In the genomic region with DNA sequence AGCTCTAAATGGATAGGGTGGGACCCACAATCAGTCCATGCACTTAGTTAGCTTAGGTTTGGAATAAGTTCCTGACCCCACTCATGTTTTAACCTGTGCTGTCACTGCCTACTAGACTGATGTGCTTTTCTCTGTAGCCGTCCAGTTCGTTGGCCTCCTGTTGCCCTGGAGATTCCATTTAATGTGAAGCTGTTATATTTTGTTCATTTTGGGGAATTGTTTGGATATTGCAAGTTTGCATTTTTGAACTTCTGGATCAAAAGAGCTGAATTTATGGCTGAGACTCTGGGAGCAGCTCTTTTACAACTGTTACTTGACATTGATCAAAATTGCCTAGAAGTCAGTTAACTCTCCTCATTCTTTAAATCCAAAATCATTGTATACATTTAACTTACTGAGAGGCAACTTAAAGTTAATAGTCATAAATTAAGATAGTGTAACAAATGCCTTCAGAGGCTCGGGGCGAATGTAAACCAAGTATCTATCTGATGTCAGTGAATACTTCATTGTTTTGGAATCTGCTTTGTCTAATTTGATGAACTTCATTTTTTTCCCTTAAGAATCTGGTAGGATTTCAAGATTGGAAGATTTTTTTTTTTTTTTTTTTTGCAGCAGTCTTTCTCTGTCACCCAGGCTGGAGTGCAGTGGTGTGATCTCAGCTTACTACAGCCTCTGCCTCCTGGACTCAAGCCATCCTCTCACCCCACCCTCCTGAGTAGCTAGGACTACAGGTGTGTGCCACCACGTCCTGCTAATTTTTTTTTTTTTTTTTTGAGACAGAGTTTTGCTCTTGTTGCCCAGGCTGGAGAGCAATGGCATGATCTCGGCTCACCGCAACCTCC, we compare ENCODE assay signal across 20 cellular contexts. TPM values are rescaled to one million over a fixed set of nuclear protein-coding genes. Genes with fewer than 3 reads are reported as not detected.
A peak's percentile ranks its signal among the peaks of the same experiment; 100 is the strongest.
DNase-seq lines count a peak whose midpoint lies in the region; ATAC-seq, FAIRE-seq and TF ChIP-seq lines count a peak whose summit lies in the region.
"Had no signal": no experiment of that assay in that cellular context is flagged by ENCODE, and none has a peak within 500 bp of the region (broad histone marks: within the 10 kb centered on the region; RNA-seq: fewer than 3 reads in every experiment).

No MANE protein-coding gene starts in this region.

- H2AFZ ChIP-seq in K562 (ENCODE audit: low read depth, low read length), result no peak overlapping the region
- H2AFZ ChIP-seq in mesenchymal stem cell (ENCODE audit: low read depth, low read length), result no peak overlapping the region

- no peaks in the 10 kb centered on the region for H4K20me1 ChIP-seq in K562 (replicated peaks; ENCODE audit: control insufficient read depth, insufficient read depth, low read length)

- H2BK12ac ChIP-seq in mesenchymal stem cell (ENCODE audit: low read length in 2 of 2), result no peak overlapping the region

- H3K27me3 ChIP-seq in AG04450 (ENCODE audit: control insufficient read depth, insufficient read depth, low read length), result no peaks in the 10 kb centered on the region
- H3K27me3 ChIP-seq in HUES6 (ENCODE audit: control insufficient read depth, insufficient read depth, low read length), result no peaks in the 10 kb centered on the region
- H3K27me3 ChIP-seq in K562 (ENCODE audit: control insufficient read depth in 2 of 2, insufficient read depth in 2 of 2, low read length in 2 of 2), result no peaks in the 10 kb centered on the region
- H3K27me3 ChIP-seq in mesenchymal stem cell (ENCODE audit: control insufficient read depth in 1 of 2, insufficient read depth in 1 of 2, low read length in 2 of 2), result no peaks in the 10 kb centered on the region
- H3K27me3 ChIP-seq: SJCRH30 had no signal

- no peak overlapping the region for H3K4ac ChIP-seq in mesenchymal stem cell (ENCODE audit: low read depth in 1 of 2, low read length in 2 of 2)

- in situ Hi-C loops in K562 (cut with MboI), result no loop called here

- POLR2A ChIA-PET in AG04450 (lab: Yijun Ruan, JAX) (interaction anchor here (0.9 to 1.0 kb wide), 2 partner anchors 15 to 71 kb away, joined by 3 read pairs; a partner anchor contains a TSS), K562 (lab: Yijun Ruan, JAX) (interaction anchor here (0.7 kb wide), 2 partner anchors 17 to 21 kb away, joined by 3 to 4 read pairs; no protein-coding TSS in a partner anchor)

- no peak overlapping the region for H2BK5ac ChIP-seq in mesenchymal stem cell (ENCODE audit: low read depth, low read length, poor library complexity, severe bottlenecking)

- intact Hi-C loops in K562 (cut with micrococcal nuclease), result no loop called here

- no peak for TF ChIP-seq POLR2A in K562 (conservative IDR thresholded peaks at IDR 0.05)

- H3K9ac ChIP-seq in HUES6 (ENCODE audit: low read length) (no peak overlapping the region), K562 (ENCODE audit: insufficient read depth in 1 of 2, low read depth in 2 of 2, low read length in 2 of 2) (no peak overlapping the region), mesenchymal stem cell (ENCODE audit: low read length) (no peak overlapping the region)
- H3K9ac ChIP-seq: KMS-11 had no signal

- no peak for TF ChIP-seq RAD21 in K562 (CRISPR knock-in tag; conservative IDR thresholded peaks at IDR 0.05 in 1 of 2, IDR thresholded peaks at IDR 0.05 in 1 of 2)

- H3K23ac ChIP-seq in mesenchymal stem cell (ENCODE audit: low read length in 2 of 2), result no peak overlapping the region

- 87% methylated on average over 6 of the region's 7 CpGs for WGBS in K562 (ENCODE audit: insufficient coverage, low coverage, missing lambda C conversion rate)
- WGBS in mesenchymal stem cell, result 69% methylated on average over 7 of the region's 7 CpGs

- H3K14ac ChIP-seq in mesenchymal stem cell (ENCODE audit: low read length in 2 of 2), result no peak overlapping the region

- no peaks in the 10 kb centered on the region for H3K79me2 ChIP-seq in K562 (ENCODE audit: control insufficient read depth, insufficient read depth, low read length)

- CTCF ChIA-PET in AG04450 (lab: Charles Lee) (no interaction called here), K562 (lab: Yijun Ruan, JAX; ENCODE audit: low intra/inter-chr PET ratio) (interaction anchor here (0.6 kb wide), 1 partner anchor 9 kb away, joined by 5 read pairs; no protein-coding TSS in a partner anchor)

- peaks cover 8% of the 10 kb centered on the region for H3K79me1 ChIP-seq in mesenchymal stem cell (replicated peaks; ENCODE audit: low read length, poor library complexity, severe bottlenecking)

- no peak overlapping the region for H4K91ac ChIP-seq in mesenchymal stem cell (ENCODE audit: low read length)

- H3K27ac ChIP-seq in AG04450 (ENCODE audit: low read depth, low read length) (peak overlapping the region; percentile 48), HUES6 (ENCODE audit: low read depth, low read length) (0 out of 2 replicates have a peak overlapping the region, but pooled peaks have one; percentile 41), K562 (ENCODE audit: extremely low read depth, low read depth, low read length) (no peak overlapping the region), mesenchymal stem cell (ENCODE audit: low read length, poor library complexity, severe bottlenecking) (no peak overlapping the region)
- H3K27ac ChIP-seq: KMS-11, SJCRH30 had no signal

- no peak overlapping the region for H2BK120ac ChIP-seq in mesenchymal stem cell (ENCODE audit: low read depth, low read length)

- no peak for TF ChIP-seq CTCF in AG04450 (IDR thresholded peaks at IDR 0.05; ENCODE audit: low read depth, low read length)
- TF ChIP-seq CTCF in K562 (IDR thresholded peaks at IDR 0.05 in 2 of 3, conservative IDR thresholded peaks at IDR 0.05 in 1 of 3; ENCODE audit: insufficient read depth in 2 of 3, low read depth in 1 of 3, low read length in 3 of 3), result no peak

- peak; percentile 29 for FAIRE-seq in K562 (lab: Jason Lieb, UNC)
- FAIRE-seq: GM12891, H1 had no signal

- no peak overlapping the region for H3K18ac ChIP-seq in mesenchymal stem cell (ENCODE audit: low read depth in 1 of 2, low read length in 2 of 2)

- no TSS peak for BruUV-seq in K562 (replicated peaks; lab: Mats Ljungman, UMichigan)

- no peak overlapping the region for H4K8ac ChIP-seq in mesenchymal stem cell (ENCODE audit: low read length)

- no peaks in the 10 kb centered on the region for H3K9me1 ChIP-seq in K562 (ENCODE audit: control insufficient read depth, insufficient read depth, low read length)

- no peak overlapping the region for H3K4me2 ChIP-seq in K562 (ENCODE audit: insufficient read depth, low read length)
- no peak overlapping the region for H3K4me2 ChIP-seq in mesenchymal stem cell (ENCODE audit: low read length, poor library complexity, severe bottlenecking)
- H3K4me2 ChIP-seq: KMS-11 had no signal

- ATAC-seq in K562 (no peak), HG03457 (IDR thresholded peaks at IDR 0.05; ENCODE audit: unreplicated experiment) (no peak)
- ATAC-seq: HCT116, Panc1 had no signal

- DNase-seq in AG04450 (ENCODE audit: low read depth, low spot score) (no peak), K562 (ENCODE audit: extremely low read depth in 1 of 4, low spot score in 3 of 4) (no peak), mesenchymal stem cell (peak; percentile 26), NCI-H446 (lab: John Stamatoyannopoulos, UW) (no peak)
- DNase-seq in effector CD8-positive, alpha-beta T cell (lab: John Stamatoyannopoulos, UW), result no peak
- DNase-seq: CD4-positive, CD25-positive, alpha-beta regulatory T cell; DMS79 treated with DMSO at 0.1 percent for 48 hours; NCI-H1105 treated with DMSO at 0.1 percent for 48 hours; NCI-H2029 treated with DMSO at 0.1 percent for 48 hours; NCI-H226; NCI-H524; NCI-H774; SJCRH30 had no signal

- peaks cover 32% of the 10 kb centered on the region for H3K36me3 ChIP-seq in HUES6 (ENCODE audit: control insufficient read depth, insufficient read depth, low read length)
- peaks cover 28% of the 10 kb centered on the region; the same call in 2 of the 3 replicates for H3K36me3 ChIP-seq in K562 (ENCODE audit: control insufficient read depth, insufficient read depth, low read length)
- peaks cover 12 to 70% of the 10 kb centered on the region in 2 experiments for H3K36me3 ChIP-seq in mesenchymal stem cell (ENCODE audit: control insufficient read depth in 1 of 2, insufficient read depth in 2 of 2, low read depth in 1 of 2, low read length in 2 of 2)

- H3K4me1 ChIP-seq in HUES6 (ENCODE audit: control insufficient read depth, insufficient read depth, low read length) (no peaks in the 10 kb centered on the region), K562 (replicated peaks in 1 of 2; ENCODE audit: control insufficient read depth in 2 of 2, insufficient read depth in 2 of 2, low read length in 2 of 2) (no peaks in the 10 kb centered on the region), mesenchymal stem cell (ENCODE audit: control insufficient read depth, insufficient read depth, low read depth, low read length) (no peaks in the 10 kb centered on the region)
- H3K4me1 ChIP-seq: SJCRH30 had no signal

- TF ChIP-seq EP300 in K562 (IDR thresholded peaks at IDR 0.05; ENCODE audit: low read length), result no peak

- H3K9me3 ChIP-seq in AG04450 (ENCODE audit: control insufficient read depth, insufficient read depth, low read length) (no peaks in the 10 kb centered on the region), HUES6 (ENCODE audit: control insufficient read depth, insufficient read depth, low read depth, low read length) (no peaks in the 10 kb centered on the region), K562 (replicated peaks; ENCODE audit: control insufficient read depth, insufficient read depth, low read depth, low read length) (no peaks in the 10 kb centered on the region), mesenchymal stem cell (ENCODE audit: control insufficient read depth, low read length) (no peaks in the 10 kb centered on the region)
- H3K9me3 ChIP-seq: SJCRH30 had no signal

- no peak overlapping the region for H2AK5ac ChIP-seq in mesenchymal stem cell (ENCODE audit: low read length, severe bottlenecking)

- H3K4me3 ChIP-seq in AG04450 (ENCODE audit: low read depth, low read length), result no peak overlapping the region
- no peak overlapping the region for H3K4me3 ChIP-seq in HUES6 (ENCODE audit: low read depth, low read length)
- no peak overlapping the region for H3K4me3 ChIP-seq in K562
- no peak overlapping the region for H3K4me3 ChIP-seq in mesenchymal stem cell (ENCODE audit: insufficient read depth in 1 of 2, low read depth in 1 of 2, low read length in 2 of 2)
- H3K4me3 ChIP-seq: SJCRH30 had no signal

- H2BK15ac ChIP-seq in mesenchymal stem cell (ENCODE audit: low read depth, poor library complexity, severe bottlenecking), result no peak overlapping the region

RNA-seq across cellular contexts. Expression of a gene that starts 38.1 kb away (rescaled TPM):
- 4.5 and 5.5 TPM in 2 replicates for polyA plus RNA-seq in AG04450 (2011; rRNA removed)
- polyA minus RNA-seq in AG04450 (2011; rRNA and poly(A)+ RNA removed), result 6.7 and 9.8 TPM in 2 replicates
- 9.2 and 21.8 TPM in 2 replicates for total RNA-seq in K562 (2011; cell fraction: chromatin; rRNA removed; ENCODE audit: low replicate concordance)
- 5.7 and 6.7 TPM in 2 replicates for total RNA-seq in K562 (2011; cell fraction: nucleolus; rRNA removed)
- 12.9 and 23.4 TPM in 2 replicates for total RNA-seq in K562 (2011; cell fraction: nucleoplasm; rRNA removed)
- 1.7 and 2.9 TPM in 2 replicates for total RNA-seq in K562 (2014; rRNA removed)
- 5.1 and 6.1 TPM in 2 replicates for total RNA-seq in K562 (2014; rRNA removed; fragmentation: Illumina TruSeq; extraction: Trizol)
- 4.5 and 5.0 TPM in 2 replicates for total RNA-seq in K562 (2015; rRNA removed; fragmentation: Illumina TruSeq; extraction: Trizol)
- 4.0 and 4.4 TPM in 2 replicates for total RNA-seq in K562 (2021)
- polyA plus RNA-seq in K562 (2011; rRNA removed), result 3.5 and 3.6 TPM in 2 replicates
- polyA plus RNA-seq in K562 (2011; cell fraction: cytosol; rRNA removed), result 0.60 and 1.3 TPM in 2 replicates
- 2.5 and 3.0 TPM in 2 replicates for polyA plus RNA-seq in K562 (2011; cell fraction: nucleus; rRNA removed)
- polyA plus RNA-seq in K562 (2012), result 1.7 and 2.4 TPM in 2 replicates
- polyA plus RNA-seq in K562 (2014; fragmentation: Illumina TruSeq; extraction: Trizol), result 2.4 and 2.8 TPM in 2 replicates
- polyA plus RNA-seq in K562 (2014; fragmentation: Nextera tagmentation; extraction: Ambion mirVana), result 1 to 10 TPM; 1.6 to 1.8 TPM
- polyA plus RNA-seq in K562 (2014; rRNA removed), result 2.9 and 3.1 TPM in 2 replicates
- 8.2 and 10.7 TPM in 2 replicates for polyA minus RNA-seq in K562 (2011; rRNA and poly(A)+ RNA removed)
- 1.8 and 3.1 TPM in 2 replicates for polyA minus RNA-seq in K562 (2011; cell fraction: cytosol; rRNA and poly(A)+ RNA removed)
- polyA minus RNA-seq in K562 (2011; cell fraction: nucleus; rRNA and poly(A)+ RNA removed), result 5.7 and 9.3 TPM in 2 replicates
- 8.0 TPM for polyA plus RNA-seq in mesenchymal stem cell (2013, experiment 1 of 2)
- 8.1 TPM for polyA plus RNA-seq in mesenchymal stem cell (2013, experiment 2 of 2)

RNA-seq across cellular contexts. Expression of a gene that starts 57.9 kb away (rescaled TPM):
- polyA plus RNA-seq in AG04450 (2011; rRNA removed) (57.7 and 86.0 TPM in 2 replicates), K562 (2011; rRNA removed) (63.8 and 83.5 TPM in 2 replicates), K562 (2014; fragmentation: Illumina TruSeq; extraction: Trizol) (45.6 and 46.7 TPM in 2 replicates), K562 (2014; fragmentation: Nextera tagmentation; extraction: Ambion mirVana) (10 to 100 TPM; 22.4 to 24.1 TPM), K562 (2014; rRNA removed) (41.2 and 44.8 TPM in 2 replicates)
- 27.1 and 56.3 TPM in 2 replicates for polyA minus RNA-seq in AG04450 (2011; rRNA and poly(A)+ RNA removed)
- total RNA-seq in K562 (2011; cell fraction: chromatin; rRNA removed; ENCODE audit: low replicate concordance), result 77.4 and 279 TPM in 2 replicates
- total RNA-seq in K562 (2011; cell fraction: nucleolus; rRNA removed), result 27.5 and 41.8 TPM in 2 replicates
- total RNA-seq in K562 (2011; cell fraction: nucleoplasm; rRNA removed), result 90.8 and 112 TPM in 2 replicates
- total RNA-seq in K562 (2014; rRNA removed) (41.6 and 44.7 TPM in 2 replicates), K562 (2014; rRNA removed; fragmentation: Illumina TruSeq; extraction: Trizol) (80.7 and 88.8 TPM in 2 replicates), K562 (2015; rRNA removed; fragmentation: Illumina TruSeq; extraction: Trizol) (68.8 and 71.1 TPM in 2 replicates), K562 (2021) (42.2 and 43.3 TPM in 2 replicates)
- 14.3 and 25.7 TPM in 2 replicates for polyA plus RNA-seq in K562 (2011; cell fraction: cytosol; rRNA removed)
- 49.7 and 68.5 TPM in 2 replicates for polyA plus RNA-seq in K562 (2011; cell fraction: nucleus; rRNA removed)
- 29.8 and 37.6 TPM in 2 replicates for polyA plus RNA-seq in K562 (2012)
- 78.7 and 92.4 TPM in 2 replicates for polyA minus RNA-seq in K562 (2011; rRNA and poly(A)+ RNA removed)
- 24.8 and 31.0 TPM in 2 replicates for polyA minus RNA-seq in K562 (2011; cell fraction: cytosol; rRNA and poly(A)+ RNA removed)
- polyA minus RNA-seq in K562 (2011; cell fraction: nucleus; rRNA and poly(A)+ RNA removed), result 48.2 and 92.5 TPM in 2 replicates
- polyA plus RNA-seq in mesenchymal stem cell (2013, experiment 1 of 2), result 35.1 TPM
- 36.3 TPM for polyA plus RNA-seq in mesenchymal stem cell (2013, experiment 2 of 2)

Comparison
In these comparisons a context has a peak if more than half of its experiments do, and no peak if none do; other contexts are left out.
1. H3K27ac ChIP-seq: peak in AG04450 (single experiment) and HUES6 (single experiment); none in K562 (single experiment) and mesenchymal stem cell (single experiment).